ENCODE assay signal across 1 cellular context in genomic region chrX:97065066-97065465, GRCh38.
TF ChIP-seq lines count a peak whose summit lies in the region.

No MANE protein-coding gene starts in this region.

TF ChIP-seq in HepG2, 621 proteins besides CTCF, POLR2A, EP300 and RAD21 (continued from another document):
- TF ChIP-seq ARID3A (IDR thresholded peaks at IDR 0.05; ENCODE audit: low read depth, low read length) (no peak), ZNF780A (CRISPR knock-in tag; IDR thresholded peaks at IDR 0.05) (no peak), ZNF687 (CRISPR knock-in tag; IDR thresholded peaks at IDR 0.05) (no peak), ZNF142 (CRISPR knock-in tag; IDR thresholded peaks at IDR 0.05) (no peak)
TF ChIP-seq in HepG2: peak in this region for 0.
